17 cellular contexts compared by ENCODE assay signal in genomic region chr5:147055304-147055826, GRCh38.
"Had no signal": no experiment of that assay in that cellular context is flagged by ENCODE, and none has a peak within 500 bp of the region (broad histone marks: within the 10 kb centered on the region; RNA-seq: fewer than 3 reads in every experiment).

No MANE protein-coding gene starts in this region.

- H3K27me3 ChIP-seq: adrenal gland, cardiac muscle cell, right lobe of liver had no signal

- DNase-seq: activated CD4-positive, alpha-beta T cell treated with anti-CD3 and anti-CD28 coated beads, Interleukin-2, amount 50 U/mL, for 1 hour; activated CD4-positive, CD25-positive, alpha-beta regulatory T cell treated with anti-CD3 and anti-CD28 coated beads, Interleukin-2, amount 50 U/mL, for 72 hours; activated CD8-positive, alpha-beta memory T cell treated with anti-CD3 and anti-CD28 coated beads for 24 hours; activated CD8-positive, alpha-beta memory T cell treated with anti-CD3 and anti-CD28 coated beads, Interleukin-2, amount 50 U/mL, for 48 hours; activated effector memory CD4-positive, alpha-beta T cell treated with anti-CD3 and anti-CD28 coated beads, Interleukin-2, amount 50 U/mL, for 16 hours; activated naive CD4-positive, alpha-beta T cell treated with anti-CD3 and anti-CD28 coated beads, Interleukin-2, amount 50 U/mL, for 16 hours; activated T-cell treated with anti-CD3 and anti-CD28 coated beads, Interleukin-2, amount 50 U/mL, for 72 hours; foreskin fibroblast; right lobe of liver; small intestine; stimulated activated CD4-positive, alpha-beta T cell treated with anti-CD3 and anti-CD28 coated beads, Interleukin-4, amount 100 ng/mL, for 1 hour had no signal

- H3K9me3 Mint-ChIP-seq: activated T-cell treated with anti-CD3 and anti-CD28 coated beads, Interleukin-2, amount 50 U/mL, for 72 hours; nephron progenitor cell; stimulated activated memory B cell treated with anti-CD40 and anti-IgM and Interleukin-4, amounts not matched to agents 10 μg/mL and 1 μg/mL and 100 μg/mL, for 72 hours had no signal

- H3K27ac Mint-ChIP-seq: activated T-cell treated with anti-CD3 and anti-CD28 coated beads, Interleukin-2, amount 50 U/mL, for 72 hours; nephron progenitor cell; stimulated activated memory B cell treated with anti-CD40 and anti-IgM and Interleukin-4, amounts not matched to agents 10 μg/mL and 1 μg/mL and 100 μg/mL, for 72 hours had no signal

- H3K4me1 ChIP-seq: adrenal gland, right lobe of liver had no signal

- H3K27me3 Mint-ChIP-seq: stimulated activated memory B cell treated with anti-CD40 and anti-IgM and Interleukin-4, amounts not matched to agents 10 μg/mL and 1 μg/mL and 100 μg/mL, for 72 hours had no signal

- H3K36me3 ChIP-seq: adrenal gland, cardiac muscle cell, right lobe of liver had no signal

- H3K27ac ChIP-seq: cardiac muscle cell, epithelial cell of prostate, right lobe of liver had no signal

- H3K36me3 Mint-ChIP-seq: stimulated activated memory B cell treated with anti-CD40 and anti-IgM and Interleukin-4, amounts not matched to agents 10 μg/mL and 1 μg/mL and 100 μg/mL, for 72 hours had no signal

- H3K4me1 Mint-ChIP-seq: stimulated activated memory B cell treated with anti-CD40 and anti-IgM and Interleukin-4, amounts not matched to agents 10 μg/mL and 1 μg/mL and 100 μg/mL, for 72 hours had no signal

- H3K4me3 Mint-ChIP-seq: activated T-cell treated with anti-CD3 and anti-CD28 coated beads, Interleukin-2, amount 50 U/mL, for 72 hours; nephron progenitor cell; stimulated activated memory B cell treated with anti-CD40 and anti-IgM and Interleukin-4, amounts not matched to agents 10 μg/mL and 1 μg/mL and 100 μg/mL, for 72 hours had no signal

- H3K4me3 ChIP-seq: adrenal gland, cardiac muscle cell, lung, right lobe of liver had no signal

- ATAC-seq: activated T-cell treated with anti-CD3 and anti-CD28 coated beads, Interleukin-2, amount 50 U/mL, for 72 hours; right lobe of liver; stimulated activated memory B cell treated with anti-CD40 and anti-IgM and Interleukin-4, amounts not matched to agents 10 μg/mL and 1 μg/mL and 100 μg/mL, for 72 hours had no signal

- H3K9me3 ChIP-seq: adrenal gland, right lobe of liver had no signal
